Comparison of ENCODE assay signal across 10 cellular contexts in genomic region chr17:7523033-7523432, GRCh38. TPM values are rescaled to one million over a fixed set of nuclear protein-coding genes. Genes with fewer than 3 reads are reported as not detected.
DNase-seq lines count a peak whose midpoint lies in the region; ATAC-seq and TF ChIP-seq lines count a peak whose summit lies in the region.
"Had no signal": no experiment of that assay in that cellular context is flagged by ENCODE, and none has a peak within 500 bp of the region (broad histone marks: within the 10 kb centered on the region; RNA-seq: fewer than 3 reads in every experiment).

No MANE protein-coding gene starts in this region.

- H3K4me3 Mint-ChIP-seq in endodermal cell: no peak overlapping the region

- H3K27me3 Mint-ChIP-seq in endodermal cell (ENCODE audit: insufficient read depth): peaks cover 11% of the 10 kb centered on the region

- H3K36me3 ChIP-seq in endodermal cell (ENCODE audit: control insufficient read depth, insufficient read depth, low read length) (no peaks in the 10 kb centered on the region), parathyroid adenoma (ENCODE audit: control insufficient read depth, insufficient read depth, low read length) (no peaks in the 10 kb centered on the region)

- H3K4me1 Mint-ChIP-seq in endodermal cell: no peaks in the 10 kb centered on the region

- TF ChIP-seq CTCF in endodermal cell (conservative IDR thresholded peaks at IDR 0.05): peak; percentile 82
- peak; percentile 52 for TF ChIP-seq CTCF in parathyroid adenoma (IDR thresholded peaks at IDR 0.05)

- no peak overlapping the region for H3K27ac ChIP-seq in endodermal cell (ENCODE audit: low read depth, low read length)
- no peak overlapping the region for H3K27ac ChIP-seq in parathyroid adenoma
- H3K27ac ChIP-seq: BLaER1, VCaP had no signal

- WGBS in endodermal cell (ENCODE audit: insufficient coverage in 1 of 2, insufficient read length in 1 of 2), 2 experiments: 43 to 68% methylated on average over 7 to 10 of the region's 10 CpGs

- H3K27me3 ChIP-seq in endodermal cell (ENCODE audit: control insufficient read depth, insufficient read depth, low read length, poor library complexity, severe bottlenecking) (no peaks in the 10 kb centered on the region), parathyroid adenoma (ENCODE audit: control insufficient read depth, insufficient read depth, low read length) (no peaks in the 10 kb centered on the region)
- H3K27me3 ChIP-seq: BLaER1 had no signal

- H3K4me1 ChIP-seq in endodermal cell (ENCODE audit: control insufficient read depth, insufficient read depth, low read length): no peaks in the 10 kb centered on the region
- H3K4me1 ChIP-seq in parathyroid adenoma: no peaks in the 10 kb centered on the region
- H3K4me1 ChIP-seq: BLaER1 had no signal

- H3K9ac ChIP-seq in endodermal cell (ENCODE audit: extremely low read depth, low read length, poor library complexity, severe bottlenecking) (no peak overlapping the region), parathyroid adenoma (no peak overlapping the region)
- H3K9ac ChIP-seq: BLaER1 had no signal

- no peak overlapping the region for H3K4me2 ChIP-seq in parathyroid adenoma (ENCODE audit: low read length)
- H3K4me2 ChIP-seq: BLaER1 had no signal

- H3K79me2 ChIP-seq in parathyroid adenoma: no peaks in the 10 kb centered on the region

- ATAC-seq in GM21360 (IDR thresholded peaks at IDR 0.05; ENCODE audit: unreplicated experiment) (no peak), HG03432 (IDR thresholded peaks at IDR 0.05; ENCODE audit: unreplicated experiment) (no peak)

- H3K36me3 Mint-ChIP-seq in endodermal cell (ENCODE audit: low read depth): no peaks in the 10 kb centered on the region

- DNase-seq in DMS53 (lab: John Stamatoyannopoulos, UW): peak; percentile 56
- DNase-seq in DMS53 treated with DMSO at 0.1 percent for 48 hours (lab: John Stamatoyannopoulos, UW; ENCODE audit: unreplicated experiment): no peak
- peak; percentile 54 for DNase-seq in activated CD4-positive, CD25-positive, alpha-beta regulatory T cell treated with anti-CD3 and anti-CD28 coated beads, Interleukin-2, amount 50 U/mL, for 72 hours
- DNase-seq in endodermal cell: peak; percentile 87
- DNase-seq in cortex of kidney (lab: John Stamatoyannopoulos, UW): no peak

- H3K4me3 ChIP-seq in endodermal cell (ENCODE audit: low read length): no peak overlapping the region
- H3K4me3 ChIP-seq in parathyroid adenoma (ENCODE audit: low read depth, low read length): no peak overlapping the region
- H3K4me3 ChIP-seq: BLaER1 had no signal

- peaks cover 31% of the 10 kb centered on the region for H3K9me3 Mint-ChIP-seq in endodermal cell

- H3K27ac Mint-ChIP-seq in endodermal cell: peak overlapping the region; percentile 48

- peak overlapping the region; percentile 59 for H2AFZ ChIP-seq in parathyroid adenoma

- H3K9me3 ChIP-seq in endodermal cell (ENCODE audit: control insufficient read depth, low read length) (peaks cover 10% of the 10 kb centered on the region), parathyroid adenoma (ENCODE audit: control insufficient read depth, low read length) (no peaks in the 10 kb centered on the region)

RNA-seq across cellular contexts. Expression of gene TNFSF12, which starts 25.8 kb away (rescaled TPM):
- total RNA-seq in endodermal cell: 1 to 10 TPM; 8.3 to 8.4 TPM
- 1.5 TPM for polyA plus RNA-seq in endodermal cell (2013, experiment 1 of 2)
- polyA plus RNA-seq in endodermal cell (2013, experiment 2 of 2): 1.7 TPM

RNA-seq across cellular contexts. Expression of gene TNFSF13, which starts 35.5 kb away (rescaled TPM):
- total RNA-seq in endodermal cell: 1 to 10 TPM; 1.7 to 3.0 TPM
- 0.46 TPM for polyA plus RNA-seq in endodermal cell (2013, experiment 1 of 2)
- polyA plus RNA-seq in endodermal cell (2013, experiment 2 of 2): 1.4 TPM

RNA-seq across cellular contexts. Expression of gene SENP3, which starts 38.7 kb away (rescaled TPM):
- total RNA-seq in endodermal cell: 10 to 100 TPM; 71.5 to 82.3 TPM
- polyA plus RNA-seq in endodermal cell (2013, experiment 1 of 2): 81.6 TPM
- polyA plus RNA-seq in endodermal cell (2013, experiment 2 of 2): 69.2 TPM

RNA-seq across cellular contexts. Expression of gene POLR2A, which starts 38.9 kb away (rescaled TPM):
- 100 to 1,000 TPM; 129 to 189 TPM for total RNA-seq in endodermal cell
- polyA plus RNA-seq in endodermal cell (2013, experiment 1 of 2): 111 TPM
- polyA plus RNA-seq in endodermal cell (2013, experiment 2 of 2): 96.6 TPM

RNA-seq across cellular contexts. Expression of gene SLC35G6, which starts 41.8 kb away (rescaled TPM):
- under 1 TPM in 1 of 2 donors, not detected in 1; 0.33 TPM for total RNA-seq in endodermal cell
- not detected for polyA plus RNA-seq in endodermal cell (2013, experiment 1 of 2)
- polyA plus RNA-seq in endodermal cell (2013, experiment 2 of 2): not detected

Comparison
In these comparisons a context has a peak if more than half of its experiments do, and no peak if none do; other contexts are left out.
1. DNase-seq: peak in DMS53 (single experiment), activated CD4-positive, CD25-positive, alpha-beta regulatory T cell treated with anti-CD3 and anti-CD28 coated beads, Interleukin-2, amount 50 U/mL, for 72 hours (single experiment) and endodermal cell (single experiment); none in DMS53 treated with DMSO at 0.1 percent for 48 hours (single experiment) and cortex of kidney (single experiment).